25 cellular contexts compared by ENCODE assay signal in the genomic region with DNA sequence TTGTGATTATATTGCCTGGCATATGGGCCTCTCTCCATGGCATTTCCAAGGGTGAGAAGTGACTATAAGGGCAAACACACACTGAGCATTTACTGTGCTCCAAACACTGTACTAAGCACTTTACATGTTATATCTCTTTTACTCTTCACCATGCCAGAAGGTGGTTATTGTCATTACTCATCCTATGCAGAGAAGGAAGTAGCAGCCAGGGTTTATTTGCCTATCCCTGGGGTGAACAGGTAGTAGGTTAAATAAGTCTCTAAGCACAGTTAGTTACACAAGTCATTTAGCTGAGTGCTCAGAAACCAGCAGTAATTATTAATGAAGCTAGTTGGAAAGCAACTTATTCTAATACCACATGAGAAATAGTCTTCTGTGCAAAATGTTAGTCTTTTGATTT.
A peak's percentile ranks its signal among the peaks of the same experiment; 100 is the strongest.
DNase-seq lines count a peak whose midpoint lies in the region; ATAC-seq and TF ChIP-seq lines count a peak whose summit lies in the region.
"Had no signal": no experiment of that assay in that cellular context is flagged by ENCODE, and none has a peak within 500 bp of the region (broad histone marks: within the 10 kb centered on the region; RNA-seq: fewer than 3 reads in every experiment).

No MANE protein-coding gene starts in this region.

- in situ Hi-C loops in KBM-7 (cut with MboI; ENCODE audit: low pct_unique_long_range_greater_than_20kb, low sequenced_read_pairs) = no loop called here

- no peak for TF ChIP-seq POLR2A in body of pancreas (IDR thresholded peaks at IDR 0.05)

- H3K4me3 ChIP-seq in body of pancreas = no peak overlapping the region
- H3K4me3 ChIP-seq in mucosa of descending colon = no peak overlapping the region

- H3K27ac ChIP-seq in body of pancreas = no peak overlapping the region

- no peak overlapping the region for H3K27ac Mint-ChIP-seq in stimulated activated memory B cell treated with anti-CD40 and anti-IgM and Interleukin-4, amounts not matched to agents 10 μg/mL and 1 μg/mL and 100 μg/mL, for 72 hours
- H3K27ac Mint-ChIP-seq: CD14-positive monocyte; CD8-positive, alpha-beta memory T cell had no signal

- ATAC-seq in body of pancreas = peak; percentile 27
- ATAC-seq in mucosa of descending colon = peak; percentile 69
- no peak for ATAC-seq in HG02588 (IDR thresholded peaks at IDR 0.05; ENCODE audit: unreplicated experiment)
- no peak for ATAC-seq in stimulated activated memory B cell treated with anti-CD40 and anti-IgM and Interleukin-4, amounts not matched to agents 10 μg/mL and 1 μg/mL and 100 μg/mL, for 72 hours
- ATAC-seq: HepG2, PC-3, SK-N-SH treated with all-trans-retinoic acid at 6 μM for 48 hours had no signal

- no peaks in the 10 kb centered on the region for H3K27me3 ChIP-seq in body of pancreas
- H3K27me3 ChIP-seq: BE2C had no signal

- H3K36me3 Mint-ChIP-seq in stimulated activated memory B cell treated with anti-CD40 and anti-IgM and Interleukin-4, amounts not matched to agents 10 μg/mL and 1 μg/mL and 100 μg/mL, for 72 hours = no peaks in the 10 kb centered on the region
- H3K36me3 Mint-ChIP-seq: CD14-positive monocyte; CD8-positive, alpha-beta memory T cell had no signal

- H3K27me3 Mint-ChIP-seq in stimulated activated memory B cell treated with anti-CD40 and anti-IgM and Interleukin-4, amounts not matched to agents 10 μg/mL and 1 μg/mL and 100 μg/mL, for 72 hours = no peaks in the 10 kb centered on the region
- H3K27me3 Mint-ChIP-seq: CD8-positive, alpha-beta memory T cell had no signal

- H3K4me1 ChIP-seq in body of pancreas (no peaks in the 10 kb centered on the region), mucosa of descending colon (ENCODE audit: low read depth) (no peaks in the 10 kb centered on the region)
- H3K4me1 ChIP-seq: BE2C had no signal

- TF ChIP-seq CTCF in body of pancreas (IDR thresholded peaks at IDR 0.05) (no peak), mucosa of descending colon (IDR thresholded peaks at IDR 0.05) (no peak)

- intact Hi-C loops in body of pancreas (cut with DNase I) (no loop called here), mucosa of descending colon (cut with DNase I, micrococcal nuclease) (no loop called here)

- no peaks in the 10 kb centered on the region for H3K4me1 Mint-ChIP-seq in stimulated activated memory B cell treated with anti-CD40 and anti-IgM and Interleukin-4, amounts not matched to agents 10 μg/mL and 1 μg/mL and 100 μg/mL, for 72 hours
- H3K4me1 Mint-ChIP-seq: CD14-positive monocyte; CD8-positive, alpha-beta memory T cell had no signal

- peak; percentile 41 for DNase-seq in DMS53 (lab: John Stamatoyannopoulos, UW)
- DNase-seq in DMS53 treated with DMSO at 0.1 percent for 48 hours (lab: John Stamatoyannopoulos, UW; ENCODE audit: unreplicated experiment) = no peak
- peak; percentile 52 for DNase-seq in NCI-H146 (lab: John Stamatoyannopoulos, UW)
- no peak for DNase-seq in body of pancreas
- DNase-seq in mucosa of descending colon = no peak
- DNase-seq in KBM-7 = no peak
- DNase-seq: 8988T; ACHN; BE2C; CD8-positive, alpha-beta memory T cell; DMS 273 treated with DMSO at 0.1 percent for 48 hours; H7; MV-4-11; NCI-H1105; NCI-H1694 treated with DMSO at 0.1 percent for 48 hours; NCI-H2171; NCI-H446; NCI-H748 treated with DMSO at 0.1 percent for 48 hours; NK-92 treated with Interleukin-12 subunit alpha and Interleukin-12 subunit beta, amount 100 ng/mL, for 24 hours; PC-3 had no signal

- no peak overlapping the region for H3K4me3 Mint-ChIP-seq in stimulated activated memory B cell treated with anti-CD40 and anti-IgM and Interleukin-4, amounts not matched to agents 10 μg/mL and 1 μg/mL and 100 μg/mL, for 72 hours
- H3K4me3 Mint-ChIP-seq: CD14-positive monocyte; CD8-positive, alpha-beta memory T cell had no signal

- no peaks in the 10 kb centered on the region for H3K9me3 ChIP-seq in body of pancreas
- no peaks in the 10 kb centered on the region for H3K9me3 ChIP-seq in mucosa of descending colon
- H3K9me3 ChIP-seq: BE2C had no signal

- H3K9me3 Mint-ChIP-seq in stimulated activated memory B cell treated with anti-CD40 and anti-IgM and Interleukin-4, amounts not matched to agents 10 μg/mL and 1 μg/mL and 100 μg/mL, for 72 hours = no peaks in the 10 kb centered on the region

- H3K36me3 ChIP-seq in body of pancreas (replicated peaks in 1 of 2; ENCODE audit: insufficient read depth in 1 of 2, low read depth in 2 of 2) (no peaks in the 10 kb centered on the region), mucosa of descending colon (ENCODE audit: low read depth) (no peaks in the 10 kb centered on the region)
- H3K36me3 ChIP-seq: BE2C had no signal

Comparison
In these comparisons a context has a peak if more than half of its experiments do, and no peak if none do; other contexts are left out.
1. DNase-seq: peak in DMS53 (single experiment) and NCI-H146 (single experiment); none in DMS53 treated with DMSO at 0.1 percent for 48 hours (single experiment), body of pancreas (0 of 4), mucosa of descending colon (0 of 3) and KBM-7 (single experiment).
2. ATAC-seq: peak in body of pancreas (single experiment) and mucosa of descending colon (single experiment); none in HG02588 (single experiment) and stimulated activated memory B cell treated with anti-CD40 and anti-IgM and Interleukin-4, amounts not matched to agents 10 μg/mL and 1 μg/mL and 100 μg/mL, for 72 hours (single experiment).